1 cellular context compared by ENCODE assay signal in the genomic region with DNA sequence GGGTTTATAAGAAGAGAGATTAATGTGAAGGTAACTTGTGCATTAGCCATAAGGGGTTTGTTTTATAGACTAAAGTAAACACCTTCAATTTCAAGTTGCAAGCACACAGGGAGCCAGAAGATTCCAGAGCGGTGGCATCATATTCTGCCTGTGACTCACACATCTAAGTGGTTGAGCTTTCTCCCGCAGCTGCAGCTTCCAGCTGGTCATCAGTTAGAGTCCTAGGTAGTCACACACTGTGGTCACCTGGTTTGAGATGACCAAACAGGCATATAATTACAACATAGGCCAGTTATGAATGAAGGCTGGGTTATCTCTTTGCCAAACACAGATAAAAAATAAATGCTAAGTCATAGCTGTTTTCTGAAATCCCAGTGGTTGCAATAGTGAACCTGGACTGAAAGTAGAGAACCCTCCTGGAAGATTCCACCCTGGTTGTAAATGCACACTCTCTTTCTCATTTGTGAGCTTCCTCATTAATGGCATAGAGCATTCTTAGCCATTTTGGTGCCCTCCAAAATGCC.
TF ChIP-seq lines count a peak whose summit lies in the region.

No MANE protein-coding gene starts in this region.

TF ChIP-seq in H1, 55 proteins besides CTCF, POLR2A, EP300 and RAD21 (continued from another document):
- TF ChIP-seq, protein P1, sequence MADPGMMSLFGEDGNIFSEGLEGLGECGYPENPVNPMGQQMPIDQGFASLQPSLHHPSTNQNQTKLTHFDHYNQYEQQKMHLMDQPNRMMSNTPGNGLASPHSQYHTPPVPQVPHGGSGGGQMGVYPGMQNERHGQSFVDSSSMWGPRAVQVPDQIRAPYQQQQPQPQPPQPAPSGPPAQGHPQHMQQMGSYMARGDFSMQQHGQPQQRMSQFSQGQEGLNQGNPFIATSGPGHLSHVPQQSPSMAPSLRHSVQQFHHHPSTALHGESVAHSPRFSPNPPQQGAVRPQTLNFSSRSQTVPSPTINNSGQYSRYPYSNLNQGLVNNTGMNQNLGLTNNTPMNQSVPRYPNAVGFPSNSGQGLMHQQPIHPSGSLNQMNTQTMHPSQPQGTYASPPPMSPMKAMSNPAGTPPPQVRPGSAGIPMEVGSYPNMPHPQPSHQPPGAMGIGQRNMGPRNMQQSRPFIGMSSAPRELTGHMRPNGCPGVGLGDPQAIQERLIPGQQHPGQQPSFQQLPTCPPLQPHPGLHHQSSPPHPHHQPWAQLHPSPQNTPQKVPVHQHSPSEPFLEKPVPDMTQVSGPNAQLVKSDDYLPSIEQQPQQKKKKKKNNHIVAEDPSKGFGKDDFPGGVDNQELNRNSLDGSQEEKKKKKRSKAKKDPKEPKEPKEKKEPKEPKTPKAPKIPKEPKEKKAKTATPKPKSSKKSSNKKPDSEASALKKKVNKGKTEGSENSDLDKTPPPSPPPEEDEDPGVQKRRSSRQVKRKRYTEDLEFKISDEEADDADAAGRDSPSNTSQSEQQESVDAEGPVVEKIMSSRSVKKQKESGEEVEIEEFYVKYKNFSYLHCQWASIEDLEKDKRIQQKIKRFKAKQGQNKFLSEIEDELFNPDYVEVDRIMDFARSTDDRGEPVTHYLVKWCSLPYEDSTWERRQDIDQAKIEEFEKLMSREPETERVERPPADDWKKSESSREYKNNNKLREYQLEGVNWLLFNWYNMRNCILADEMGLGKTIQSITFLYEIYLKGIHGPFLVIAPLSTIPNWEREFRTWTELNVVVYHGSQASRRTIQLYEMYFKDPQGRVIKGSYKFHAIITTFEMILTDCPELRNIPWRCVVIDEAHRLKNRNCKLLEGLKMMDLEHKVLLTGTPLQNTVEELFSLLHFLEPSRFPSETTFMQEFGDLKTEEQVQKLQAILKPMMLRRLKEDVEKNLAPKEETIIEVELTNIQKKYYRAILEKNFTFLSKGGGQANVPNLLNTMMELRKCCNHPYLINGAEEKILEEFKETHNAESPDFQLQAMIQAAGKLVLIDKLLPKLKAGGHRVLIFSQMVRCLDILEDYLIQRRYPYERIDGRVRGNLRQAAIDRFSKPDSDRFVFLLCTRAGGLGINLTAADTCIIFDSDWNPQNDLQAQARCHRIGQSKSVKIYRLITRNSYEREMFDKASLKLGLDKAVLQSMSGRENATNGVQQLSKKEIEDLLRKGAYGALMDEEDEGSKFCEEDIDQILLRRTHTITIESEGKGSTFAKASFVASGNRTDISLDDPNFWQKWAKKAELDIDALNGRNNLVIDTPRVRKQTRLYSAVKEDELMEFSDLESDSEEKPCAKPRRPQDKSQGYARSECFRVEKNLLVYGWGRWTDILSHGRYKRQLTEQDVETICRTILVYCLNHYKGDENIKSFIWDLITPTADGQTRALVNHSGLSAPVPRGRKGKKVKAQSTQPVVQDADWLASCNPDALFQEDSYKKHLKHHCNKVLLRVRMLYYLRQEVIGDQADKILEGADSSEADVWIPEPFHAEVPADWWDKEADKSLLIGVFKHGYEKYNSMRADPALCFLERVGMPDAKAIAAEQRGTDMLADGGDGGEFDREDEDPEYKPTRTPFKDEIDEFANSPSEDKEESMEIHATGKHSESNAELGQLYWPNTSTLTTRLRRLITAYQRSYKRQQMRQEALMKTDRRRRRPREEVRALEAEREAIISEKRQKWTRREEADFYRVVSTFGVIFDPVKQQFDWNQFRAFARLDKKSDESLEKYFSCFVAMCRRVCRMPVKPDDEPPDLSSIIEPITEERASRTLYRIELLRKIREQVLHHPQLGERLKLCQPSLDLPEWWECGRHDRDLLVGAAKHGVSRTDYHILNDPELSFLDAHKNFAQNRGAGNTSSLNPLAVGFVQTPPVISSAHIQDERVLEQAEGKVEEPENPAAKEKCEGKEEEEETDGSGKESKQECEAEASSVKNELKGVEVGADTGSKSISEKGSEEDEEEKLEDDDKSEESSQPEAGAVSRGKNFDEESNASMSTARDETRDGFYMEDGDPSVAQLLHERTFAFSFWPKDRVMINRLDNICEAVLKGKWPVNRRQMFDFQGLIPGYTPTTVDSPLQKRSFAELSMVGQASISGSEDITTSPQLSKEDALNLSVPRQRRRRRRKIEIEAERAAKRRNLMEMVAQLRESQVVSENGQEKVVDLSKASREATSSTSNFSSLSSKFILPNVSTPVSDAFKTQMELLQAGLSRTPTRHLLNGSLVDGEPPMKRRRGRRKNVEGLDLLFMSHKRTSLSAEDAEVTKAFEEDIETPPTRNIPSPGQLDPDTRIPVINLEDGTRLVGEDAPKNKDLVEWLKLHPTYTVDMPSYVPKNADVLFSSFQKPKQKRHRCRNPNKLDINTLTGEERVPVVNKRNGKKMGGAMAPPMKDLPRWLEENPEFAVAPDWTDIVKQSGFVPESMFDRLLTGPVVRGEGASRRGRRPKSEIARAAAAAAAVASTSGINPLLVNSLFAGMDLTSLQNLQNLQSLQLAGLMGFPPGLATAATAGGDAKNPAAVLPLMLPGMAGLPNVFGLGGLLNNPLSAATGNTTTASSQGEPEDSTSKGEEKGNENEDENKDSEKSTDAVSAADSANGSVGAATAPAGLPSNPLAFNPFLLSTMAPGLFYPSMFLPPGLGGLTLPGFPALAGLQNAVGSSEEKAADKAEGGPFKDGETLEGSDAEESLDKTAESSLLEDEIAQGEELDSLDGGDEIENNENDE (IDR thresholded peaks at IDR 0.05; ENCODE audit: insufficient replicate concordance, low read length): no peak
- no peak for TF ChIP-seq CEBPB (IDR thresholded peaks at IDR 0.05; ENCODE audit: low read depth, low read length)
TF ChIP-seq in H1: peak in this region for 2.
